In the genomic region with DNA sequence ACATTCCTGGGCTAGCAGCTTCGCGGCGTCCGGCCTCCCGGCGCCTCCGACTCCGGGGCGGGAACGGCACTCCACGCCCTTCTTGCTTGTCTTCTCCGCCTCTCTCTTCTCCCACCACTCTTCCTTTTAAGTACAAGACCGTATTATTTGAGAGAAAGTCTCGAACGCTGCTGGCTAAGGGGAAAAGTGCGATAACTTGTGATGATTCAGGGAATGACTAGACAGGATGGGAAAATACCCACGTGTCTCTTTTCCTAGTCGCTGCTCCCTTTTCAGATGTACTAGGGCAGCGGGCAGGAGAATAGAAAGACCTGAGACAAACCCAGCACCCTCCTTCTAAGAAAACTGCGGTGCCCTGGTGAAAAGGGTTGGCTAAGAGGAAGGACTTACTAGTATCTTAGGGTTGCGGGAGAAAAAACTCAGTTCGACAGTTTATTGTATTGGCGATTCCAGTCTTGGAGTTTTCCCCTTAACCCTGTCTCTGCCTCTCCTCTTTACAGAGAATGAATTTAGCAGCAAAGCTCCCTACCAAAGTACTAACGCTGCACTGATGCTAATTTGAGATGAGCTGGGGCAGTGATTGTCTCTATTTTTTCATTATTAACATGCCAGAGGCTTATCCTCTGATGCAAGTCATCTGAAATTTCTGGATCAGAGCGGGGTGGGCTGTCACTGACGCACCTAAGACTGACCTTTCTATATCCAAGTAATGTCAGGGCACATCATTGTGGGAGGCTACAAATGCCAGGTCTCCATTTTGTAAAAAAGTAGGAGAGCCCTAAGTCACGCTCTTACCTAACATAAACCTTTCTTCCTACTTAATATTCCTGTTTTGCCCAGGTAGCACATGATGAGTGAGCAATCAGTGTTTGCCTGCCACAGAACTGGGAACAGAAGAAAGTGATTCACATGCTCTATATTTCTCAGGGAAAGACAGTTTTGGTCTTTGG, we compare ENCODE assay signal across 8 cellular contexts. TPM values are rescaled to one million over a fixed set of nuclear protein-coding genes. Genes with fewer than 3 reads are reported as not detected.
DNase-seq lines count a peak whose midpoint lies in the region; ATAC-seq, FAIRE-seq and TF ChIP-seq lines count a peak whose summit lies in the region.

No MANE protein-coding gene starts in this region.

- POLR2A ChIA-PET in HepG2 (lab: Yijun Ruan, JAX): interaction anchor here (0.7 to 3.7 kb wide), 15 partner anchors 9 to 276 kb away, joined by 3 to 25 read pairs (median 4); no protein-coding TSS in a partner anchor

- peaks cover 49% of the 10 kb centered on the region for H3K27me3 Mint-ChIP-seq in activated CD4-positive, alpha-beta T cell treated with anti-CD3 and anti-CD28 coated beads, Interleukin-2, amount 10 ng/mL, durations not matched to agents 24 days and 14 days

- peak overlapping the region; percentile 93 for H2AFZ ChIP-seq in HepG2 (ENCODE audit: low read length)

- H3K4me3 ChIP-seq in HepG2 (replicated peaks in 1 of 3; ENCODE audit: insufficient read depth in 1 of 3, low read depth in 2 of 3, low read length in 3 of 3): peak overlapping the region; percentile 70 to 97 (median 96)
- peak overlapping the region; percentile 70 to 88 (median 83) for H3K4me3 ChIP-seq in subcutaneous abdominal adipose tissue (ENCODE audit: low read depth in 1 of 5, low read length in 5 of 5)

- peak overlapping the region; percentile 32 for H3K27ac Mint-ChIP-seq in activated CD4-positive, alpha-beta T cell treated with anti-CD3 and anti-CD28 coated beads, Interleukin-2, amount 10 ng/mL, durations not matched to agents 24 days and 14 days

- H3K27me3 ChIP-seq in HepG2 (ENCODE audit: control insufficient read depth in 1 of 2, insufficient read depth in 2 of 2, low read length in 2 of 2): no peaks in the 10 kb centered on the region; a peak in 1 of 5 replicates
- peaks cover 0 to 2% (median 0%) of the 10 kb centered on the region in 5 donors for H3K27me3 ChIP-seq in subcutaneous abdominal adipose tissue (ENCODE audit: control insufficient read depth in 5 of 5, insufficient read depth in 4 of 5, low read length in 5 of 5)

- H3K4me3 Mint-ChIP-seq in activated CD4-positive, alpha-beta T cell treated with anti-CD3 and anti-CD28 coated beads, Interleukin-2, amount 10 ng/mL, durations not matched to agents 24 days and 14 days: peak overlapping the region; percentile 82

- in situ Hi-C loops in HepG2 (cut with HindIII; ENCODE audit: extremely low pct_ligation_motif_present, low pct_unique_long_range_greater_than_20kb): loop anchor here (25.0 kb wide), 1 partner anchor 129 kb away; no protein-coding TSS in a partner anchor

- intact Hi-C loops in activated CD4-positive, alpha-beta T cell treated with anti-CD3 and anti-CD28 coated beads, Interleukin-2, amount 10 ng/mL, durations not matched to agents 24 days and 14 days (cut with micrococcal nuclease): loop anchor here (10.0 kb wide), 1 partner anchor 243 kb away; a partner anchor contains a TSS
- intact Hi-C loops in HepG2 (cut with micrococcal nuclease; ENCODE audit: unreplicated experiment): loop anchor here (1.0 to 10.0 kb wide), 4 partner anchors 47 to 269 kb away; a partner anchor contains a TSS

- under 1% methylated on average over 26 of the region's 27 CpGs for WGBS in HepG2 (ENCODE audit: low lambda C conversion rate)

- BruUV-seq in HepG2 (replicated peaks; lab: Mats Ljungman, UMichigan): TSS peak; percentile 87

- TF ChIP-seq EP300 in HepG2 (IDR thresholded peaks at IDR 0.05; ENCODE audit: low read depth in 2 of 2, low read length in 2 of 2) (no peak), HepG2 (CRISPR knock-in tag; IDR thresholded peaks at IDR 0.05; ENCODE audit: borderline replicate concordance) (no peak)

- no peak for TF ChIP-seq CTCF in HepG2 (CRISPR knock-in tag; IDR thresholded peaks at IDR 0.05)

- H3K9ac ChIP-seq in HepG2 (ENCODE audit: insufficient read depth, low read depth, low read length) (peak overlapping the region; percentile 95), subcutaneous abdominal adipose tissue (ENCODE audit: low read length in 5 of 5) (peak overlapping the region in 3 of 5 donors; percentile 65 to 74 (median 67))

- peaks cover 8% of the 10 kb centered on the region for H3K4me1 Mint-ChIP-seq in activated CD4-positive, alpha-beta T cell treated with anti-CD3 and anti-CD28 coated beads, Interleukin-2, amount 10 ng/mL, durations not matched to agents 24 days and 14 days

- CTCF ChIA-PET in HepG2 (lab: Yijun Ruan, JAX; ENCODE audit: low intra/inter-chr PET ratio, low total read pairs): no interaction called here

- H3K36me3 ChIP-seq in HepG2 (replicated peaks in 1 of 2; ENCODE audit: control insufficient read depth in 1 of 2, insufficient read depth in 2 of 2, low read length in 2 of 2): no peaks in the 10 kb centered on the region
- H3K36me3 ChIP-seq in subcutaneous abdominal adipose tissue (ENCODE audit: control insufficient read depth in 5 of 5, insufficient read depth in 5 of 5, low read length in 5 of 5): no peaks in the 10 kb centered on the region

- no peaks in the 10 kb centered on the region for H3K9me3 Mint-ChIP-seq in activated CD4-positive, alpha-beta T cell treated with anti-CD3 and anti-CD28 coated beads, Interleukin-2, amount 10 ng/mL, durations not matched to agents 24 days and 14 days

- H3K36me3 Mint-ChIP-seq in activated CD4-positive, alpha-beta T cell treated with anti-CD3 and anti-CD28 coated beads, Interleukin-2, amount 10 ng/mL, durations not matched to agents 24 days and 14 days (ENCODE audit: low read depth): no peaks in the 10 kb centered on the region

- H4K20me1 ChIP-seq in HepG2 (ENCODE audit: insufficient read depth, low read length): peaks cover 22% of the 10 kb centered on the region

- H3K27ac ChIP-seq in HepG2 (ENCODE audit: extremely low read length, insufficient read depth, low read length): peak overlapping the region; percentile 83
- H3K27ac ChIP-seq in subcutaneous abdominal adipose tissue (ENCODE audit: low read depth, low read length): peak overlapping the region; percentile 48

- peak overlapping the region; percentile 96 for H3K4me2 ChIP-seq in HepG2 (ENCODE audit: low read depth, low read length)

- H3K4me1 ChIP-seq in HepG2 (ENCODE audit: insufficient read depth, low read length) (peaks cover 13% of the 10 kb centered on the region), subcutaneous abdominal adipose tissue (ENCODE audit: control insufficient read depth in 5 of 5, insufficient read depth in 5 of 5, low read length in 5 of 5) (peaks cover 2 to 31% (median 23%) of the 10 kb centered on the region in 5 donors)

- TF ChIP-seq POLR2A in HepG2 (IDR thresholded peaks at IDR 0.05; ENCODE audit: insufficient read depth in 1 of 2, low read depth in 2 of 2, low read length in 2 of 2): peak in 1 of 2 experiments; percentile 14; a peak in 2 of 4 replicates

- peaks cover 45% of the 10 kb centered on the region for H3K79me2 ChIP-seq in HepG2 (ENCODE audit: insufficient read depth, low read length)

- TF ChIP-seq RAD21 in HepG2 (CRISPR knock-in tag; IDR thresholded peaks at IDR 0.05): no peak; the same call in 1 of the 2 replicates

- H3K9me3 ChIP-seq in HepG2 (ENCODE audit: low read length): no peaks in the 10 kb centered on the region
- no peaks in the 10 kb centered on the region for H3K9me3 ChIP-seq in subcutaneous abdominal adipose tissue (ENCODE audit: control insufficient read depth in 5 of 5, low read length in 5 of 5)

- ATAC-seq in HepG2 (peak; percentile 14), HG03442 (IDR thresholded peaks at IDR 0.05; ENCODE audit: unreplicated experiment) (no peak)

- peak; percentile 48 for FAIRE-seq in HepG2 (lab: Jason Lieb, UNC)

- no peak for DNase-seq in activated CD4-positive, alpha-beta T cell treated with anti-CD3 and anti-CD28 coated beads, Interleukin-2, amount 10 ng/mL, durations not matched to agents 24 days and 14 days
- no peak for DNase-seq in activated CD4-positive, alpha-beta T cell treated with anti-CD3 and anti-CD28 coated beads for 4 hours
- DNase-seq in NCI-H510A treated with DMSO at 0.1 percent for 48 hours (lab: John Stamatoyannopoulos, UW) (peak; percentile 79), cerebellum (ENCODE audit: low spot score) (peak; percentile 23), HepG2 (ENCODE audit: low spot score) (peak; percentile 39), GDM1 (lab: John Stamatoyannopoulos, UW) (no peak)

TF ChIP-seq in HepG2, 621 proteins besides CTCF, POLR2A, EP300 and RAD21 (continues in another document):
- TF ChIP-seq SKI (IDR thresholded peaks at IDR 0.05; ENCODE audit: partially characterized antibody): peak; percentile 87
- TF ChIP-seq ZNF44 (CRISPR knock-in tag; IDR thresholded peaks at IDR 0.05): no peak

RNA-seq across cellular contexts. Expression of a gene that starts 0.8 kb away (rescaled TPM):
- total RNA-seq in activated CD4-positive, alpha-beta T cell treated with anti-CD3 and anti-CD28 coated beads, Interleukin-2, amount 10 ng/mL, durations not matched to agents 24 days and 14 days: 7.1 and 7.5 TPM in 2 replicates
- 16.6 TPM for total RNA-seq in cerebellum
- total RNA-seq in HepG2 (2016; rRNA removed; fragmentation: Illumina TruSeq; extraction: Trizol): 36.1 and 37.4 TPM in 2 replicates
- total RNA-seq in HepG2 (2016; cell fraction: cytosol; rRNA removed; fragmentation: Illumina TruSeq; extraction: Trizol; ENCODE audit: low read depth): 11.2 and 13.0 TPM in 2 replicates
- 37.3 and 40.1 TPM in 2 replicates for total RNA-seq in HepG2 (2016; cell fraction: insoluble cytoplasmic fraction; rRNA removed; fragmentation: Illumina TruSeq; extraction: Trizol)
- total RNA-seq in HepG2 (2016; cell fraction: membrane; rRNA removed; fragmentation: Illumina TruSeq; extraction: Trizol): 14.1 and 16.8 TPM in 2 replicates
- 46.8 and 49.1 TPM in 2 replicates for total RNA-seq in HepG2 (2016; cell fraction: nucleus; rRNA removed; fragmentation: Illumina TruSeq; extraction: Trizol)
- polyA plus RNA-seq in HepG2 (2011; rRNA removed): 23.1 and 29.1 TPM in 2 replicates
- 7.1 and 8.4 TPM in 2 replicates for polyA plus RNA-seq in HepG2 (2011; cell fraction: cytosol; rRNA removed)
- polyA plus RNA-seq in HepG2 (2011; cell fraction: nucleus; rRNA removed): 36.4 and 41.9 TPM in 2 replicates
- 58.2 and 68.4 TPM in 2 replicates for polyA plus RNA-seq in HepG2 (2012)
- 6.8 and 7.8 TPM in 2 replicates for polyA plus RNA-seq in HepG2 (2016; cell fraction: cytosol; fragmentation: Illumina TruSeq; extraction: Trizol; ENCODE audit: low read depth)
- polyA plus RNA-seq in HepG2 (2016; cell fraction: insoluble cytoplasmic fraction; fragmentation: Illumina TruSeq; extraction: Trizol; ENCODE audit: low read depth): 33.4 and 33.7 TPM in 2 replicates
- polyA plus RNA-seq in HepG2 (2016; cell fraction: membrane; fragmentation: Illumina TruSeq; extraction: Trizol; ENCODE audit: low read depth): 11.0 and 13.3 TPM in 2 replicates
- polyA plus RNA-seq in HepG2 (2016; cell fraction: nucleus; fragmentation: Illumina TruSeq; extraction: Trizol; ENCODE audit: insufficient read depth, low read depth): 75.9 and 78.0 TPM in 2 replicates
- polyA minus RNA-seq in HepG2 (2011; rRNA and poly(A)+ RNA removed; ENCODE audit: low replicate concordance): 13.7 and 19.1 TPM in 2 replicates
- polyA minus RNA-seq in HepG2 (2011; cell fraction: cytosol; rRNA and poly(A)+ RNA removed): 17.4 and 18.3 TPM in 2 replicates
- 162 and 198 TPM in 2 replicates for polyA minus RNA-seq in HepG2 (2011; cell fraction: nucleus; rRNA and poly(A)+ RNA removed)

Comparison
In these comparisons a context has a peak if more than half of its experiments do, and no peak if none do; other contexts are left out.
1. DNase-seq: peak in NCI-H510A treated with DMSO at 0.1 percent for 48 hours (single experiment), cerebellum (single experiment) and HepG2 (single experiment); none in activated CD4-positive, alpha-beta T cell treated with anti-CD3 and anti-CD28 coated beads, Interleukin-2, amount 10 ng/mL, durations not matched to agents 24 days and 14 days (single experiment), activated CD4-positive, alpha-beta T cell treated with anti-CD3 and anti-CD28 coated beads for 4 hours (0 of 2) and GDM1 (single experiment).